ENCODE assay signal across 8 cellular contexts in the genomic region with DNA sequence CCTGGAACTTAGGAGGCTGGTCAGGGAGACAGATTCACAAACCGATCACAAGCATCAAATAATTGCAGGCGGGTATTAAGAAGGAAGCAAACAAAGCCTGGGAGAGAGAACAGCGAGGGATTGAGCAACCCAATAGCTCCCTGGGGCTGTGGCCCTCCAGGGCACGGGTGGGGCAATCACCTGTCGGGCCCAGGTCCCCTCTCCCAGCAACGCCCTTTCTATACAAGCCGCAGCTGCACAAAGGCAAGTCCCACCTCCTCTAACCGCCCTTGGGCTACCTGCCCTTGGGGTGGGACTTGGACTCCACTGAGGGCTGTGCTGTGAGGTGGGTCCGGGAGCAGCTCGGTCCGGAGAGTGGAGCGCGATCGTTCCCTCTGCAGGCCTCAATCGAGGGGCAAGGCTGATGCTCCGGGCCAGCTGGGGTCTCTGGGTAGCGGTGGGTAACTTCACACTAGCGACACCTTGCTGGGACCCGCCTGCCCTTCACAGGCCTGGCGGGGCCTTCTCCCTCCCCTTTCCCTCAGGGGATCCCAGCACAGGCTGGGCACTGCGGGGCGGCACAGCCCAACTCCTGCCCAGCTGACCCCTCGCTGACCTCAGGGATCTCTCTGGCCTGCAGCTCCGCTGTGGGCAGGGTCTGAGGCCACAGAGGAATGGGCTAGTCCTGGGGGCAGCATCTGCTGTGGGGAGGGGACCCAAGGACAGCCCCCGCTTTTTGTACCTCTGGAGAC. TPM values are rescaled to one million over a fixed set of nuclear protein-coding genes. Genes with fewer than 3 reads are reported as not detected.
DNase-seq lines count a peak whose midpoint lies in the region; ATAC-seq lines count a peak whose summit lies in the region.

No MANE protein-coding gene starts in this region.

- peak overlapping the region; percentile 87 to 93 for H3K4me3 Mint-ChIP-seq in activated T-cell treated with anti-CD3 and anti-CD28 coated beads, Interleukin-2, amount 50 U/mL, for 72 hours

- H2AFZ ChIP-seq in ACC112 (ENCODE audit: low read length, unreplicated experiment), result peak overlapping the region; percentile 51

- H3K9me3 ChIP-seq in HUES48 (ENCODE audit: control insufficient read depth, insufficient read depth, low read length) (no peaks in the 10 kb centered on the region), subcutaneous abdominal adipose tissue (ENCODE audit: control insufficient read depth in 5 of 5, low read length in 5 of 5) (no peaks in the 10 kb centered on the region)

- no peak for ATAC-seq in activated T-cell treated with anti-CD3 and anti-CD28 coated beads, Interleukin-2, amount 50 U/mL, for 72 hours (replicated peaks in 1 of 2)
- no peak for ATAC-seq in GM18502 (IDR thresholded peaks at IDR 0.05; ENCODE audit: poor library complexity, unreplicated experiment)
- ATAC-seq in HG03442 (IDR thresholded peaks at IDR 0.05; ENCODE audit: unreplicated experiment), result no peak

- peaks cover 89% of the 10 kb centered on the region for H3K4me1 Mint-ChIP-seq in activated T-cell treated with anti-CD3 and anti-CD28 coated beads, Interleukin-2, amount 50 U/mL, for 72 hours (ENCODE audit: low read depth)

- peak overlapping the region; percentile 98 for H3K27ac Mint-ChIP-seq in activated T-cell treated with anti-CD3 and anti-CD28 coated beads, Interleukin-2, amount 50 U/mL, for 72 hours

- H3K36me3 Mint-ChIP-seq in activated T-cell treated with anti-CD3 and anti-CD28 coated beads, Interleukin-2, amount 50 U/mL, for 72 hours (ENCODE audit: insufficient read depth in 2 of 2), result peaks cover 4 to 21% of the 10 kb centered on the region in 2 donors

- peak overlapping the region; percentile 87 for H3K27ac ChIP-seq in ACC112 (ENCODE audit: low read depth, low read length)
- H3K27ac ChIP-seq in HUES48 (ENCODE audit: low read depth, low read length), result peak overlapping the region; percentile 87
- H3K27ac ChIP-seq in subcutaneous abdominal adipose tissue (ENCODE audit: low read depth, low read length), result peak overlapping the region; percentile 69

- no peaks in the 10 kb centered on the region for H3K9me3 Mint-ChIP-seq in activated T-cell treated with anti-CD3 and anti-CD28 coated beads, Interleukin-2, amount 50 U/mL, for 72 hours

- peaks cover 4% of the 10 kb centered on the region; the same call in 1 of the 2 replicates for H3K36me3 ChIP-seq in ACC112 (ENCODE audit: insufficient read depth, low read length)
- H3K36me3 ChIP-seq in HUES48 (ENCODE audit: control insufficient read depth, insufficient read depth, low read length), result peaks cover 34% of the 10 kb centered on the region
- H3K36me3 ChIP-seq in subcutaneous abdominal adipose tissue (ENCODE audit: control insufficient read depth in 5 of 5, insufficient read depth in 5 of 5, low read length in 5 of 5), result peaks cover 6 to 24% (median 22%) of the 10 kb centered on the region in 5 donors

- no peak for DNase-seq in activated T-cell treated with anti-CD3 and anti-CD28 coated beads, Interleukin-2, amount 50 U/mL, for 72 hours
- DNase-seq in iPS-NIHi11 (ENCODE audit: low spot score), result peak; percentile 35
- no peak for DNase-seq in COLO829 (ENCODE audit: low spot score)

- H3K79me2 ChIP-seq in ACC112 (ENCODE audit: control insufficient read depth, insufficient read depth, low read length, unreplicated experiment), result peaks cover under 1% of the 10 kb centered on the region

- H3K9ac ChIP-seq in HUES48 (ENCODE audit: low read depth, low read length) (peak overlapping the region; percentile 73), subcutaneous abdominal adipose tissue (ENCODE audit: low read length in 5 of 5) (peak overlapping the region in 3 of 5 donors; percentile 22 to 65 (median 37))

- H3K4me1 ChIP-seq in ACC112 (ENCODE audit: control insufficient read depth, insufficient read depth, low read length, unreplicated experiment) (peaks cover 19% of the 10 kb centered on the region), HUES48 (ENCODE audit: control insufficient read depth, insufficient read depth, low read length) (peaks cover 38% of the 10 kb centered on the region), subcutaneous abdominal adipose tissue (ENCODE audit: control insufficient read depth in 5 of 5, insufficient read depth in 5 of 5, low read length in 5 of 5) (peaks cover 12 to 64% (median 54%) of the 10 kb centered on the region in 5 donors)

- H3K4me3 ChIP-seq in ACC112 (ENCODE audit: low read depth, low read length) (peak overlapping the region; percentile 60; the same call in 1 of the 2 replicates), HUES48 (ENCODE audit: low read depth, low read length) (peak overlapping the region; percentile 78), subcutaneous abdominal adipose tissue (ENCODE audit: low read depth in 1 of 5, low read length in 5 of 5) (peak overlapping the region in 4 of 5 donors; percentile 23 to 47 (median 40))

- H3K27me3 ChIP-seq in ACC112 (ENCODE audit: insufficient read depth, low read length), result no peaks in the 10 kb centered on the region
- H3K27me3 ChIP-seq in HUES48 (ENCODE audit: control insufficient read depth, insufficient read depth, low read length), result no peaks in the 10 kb centered on the region
- H3K27me3 ChIP-seq in subcutaneous abdominal adipose tissue (ENCODE audit: control insufficient read depth in 5 of 5, insufficient read depth in 4 of 5, low read length in 5 of 5), result peaks cover 0 to 2% (median 0%) of the 10 kb centered on the region in 5 donors

- no peaks in the 10 kb centered on the region for H3K27me3 Mint-ChIP-seq in activated T-cell treated with anti-CD3 and anti-CD28 coated beads, Interleukin-2, amount 50 U/mL, for 72 hours (ENCODE audit: low read depth)

RNA-seq across cellular contexts. Expression of gene PHB2, which starts 8.0 kb away (rescaled TPM):
- total RNA-seq in activated T-cell treated with anti-CD3 and anti-CD28 coated beads, Interleukin-2, amount 50 U/mL, for 72 hours, result 100 to 1,000 TPM; 296 to 348 TPM

RNA-seq across cellular contexts. Expression of gene EMG1, which starts 8.3 kb away (rescaled TPM):
- total RNA-seq in activated T-cell treated with anti-CD3 and anti-CD28 coated beads, Interleukin-2, amount 50 U/mL, for 72 hours, result 10 to 100 TPM; 44.9 to 45.7 TPM

RNA-seq across cellular contexts. Expression of gene PTPN6, which starts 11.3 kb away (rescaled TPM):
- total RNA-seq in activated T-cell treated with anti-CD3 and anti-CD28 coated beads, Interleukin-2, amount 50 U/mL, for 72 hours, result 100 to 1,000 TPM; 238 to 313 TPM

RNA-seq across cellular contexts. Expression of gene C12orf57, which starts 18.6 kb away (rescaled TPM):
- 100 to 1,000 TPM; 259 to 301 TPM for total RNA-seq in activated T-cell treated with anti-CD3 and anti-CD28 coated beads, Interleukin-2, amount 50 U/mL, for 72 hours

RNA-seq across cellular contexts. Expression of gene RNU7-1, which starts 18.8 kb away (rescaled TPM):
- not detected for total RNA-seq in activated T-cell treated with anti-CD3 and anti-CD28 coated beads, Interleukin-2, amount 50 U/mL, for 72 hours
